In genomic region chr7:105521731-105522458, GRCh38 we compare ENCODE assay signal across 1 cellular context.
A peak's percentile ranks its signal among the peaks of the same experiment; 100 is the strongest.
TF ChIP-seq lines count a peak whose summit lies in the region.

PUS7 (minus strand) TSS chr7:105522271; CDS start chr7:105508512, 13,759 bp downstream.

TF ChIP-seq in A549, 52 proteins besides CTCF, POLR2A, EP300 and RAD21 (continued from another document):
- TF ChIP-seq FOSB (CRISPR knock-in tag; IDR thresholded peaks at IDR 0.05) (no peak), CBX8 (IDR thresholded peaks at IDR 0.05) (no peak), FOSL2 (IDR thresholded peaks at IDR 0.05) (no peak), FOSL2 (CRISPR knock-in tag; IDR thresholded peaks at IDR 0.05) (peak; percentile 37; the same call in 1 of the 2 replicates), RNF2 (IDR thresholded peaks at IDR 0.05; ENCODE audit: borderline replicate concordance, low read depth) (no peak), MYC (IDR thresholded peaks at IDR 0.05; ENCODE audit: borderline replicate concordance, low read length) (peak; percentile 92; the same call in 1 of the 2 replicates), MAX (IDR thresholded peaks at IDR 0.05) (peak; percentile 90), CEBPB (IDR thresholded peaks at IDR 0.05) (no peak), GATA3 (IDR thresholded peaks at IDR 0.05; ENCODE audit: borderline replicate concordance) (no peak), PHF8 (IDR thresholded peaks at IDR 0.05; ENCODE audit: borderline replicate concordance, low read depth) (peak; percentile 95)
